In genomic region chr4:77003400-77003799, GRCh38 we compare ENCODE assay signal across 26 cellular contexts. TPM values are rescaled to one million over a fixed set of nuclear protein-coding genes. Genes with fewer than 3 reads are reported as not detected.
DNase-seq lines count a peak whose midpoint lies in the region; ATAC-seq and TF ChIP-seq lines count a peak whose summit lies in the region.
"Had no signal": no experiment of that assay in that cellular context is flagged by ENCODE, and none has a peak within 500 bp of the region (broad histone marks: within the 10 kb centered on the region; RNA-seq: fewer than 3 reads in every experiment).

No MANE protein-coding gene starts in this region.

- CTCF ChIA-PET in SK-N-SH (lab: Yijun Ruan, JAX) = interaction anchor here (1.0 kb wide), 1 partner anchor 492 kb away, joined by 3 read pairs; no protein-coding TSS in a partner anchor

- DNase-seq in SK-N-SH = no peak
- DNase-seq in GM23338 (ENCODE audit: low spot score) = no peak
- peak; percentile 52 for DNase-seq in dermis blood vessel endothelial cell
- no peak for DNase-seq in osteocyte (ENCODE audit: extremely low spot score, unreplicated experiment)
- DNase-seq in right cardiac atrium = no peak
- DNase-seq in epidermal melanocyte (ENCODE audit: insufficient read length, low spot score) = no peak
- no peak for DNase-seq in NCI-H446 (lab: John Stamatoyannopoulos, UW)
- DNase-seq: activated CD4-positive, alpha-beta T cell treated with anti-CD3 and anti-CD28 coated beads for 4 hours; activated naive CD8-positive, alpha-beta T cell treated with anti-CD3 and anti-CD28 coated beads, Interleukin-2, amount 10 ng/mL, durations not matched to agents 7 days and 5 days; foreskin keratinocyte; heart right ventricle; NCI-H1436 treated with DMSO at 0.1 percent for 48 hours; OCI-M1; sigmoid colon; stimulated activated CD4-positive, alpha-beta T cell treated with anti-CD3 and anti-CD28 coated beads, Interleukin-15, amount 100 ng/mL, for 24 hours; stimulated activated naive CD4-positive, alpha-beta T cell; T-helper 2 cell had no signal

- H3K27me3 ChIP-seq in SK-N-SH (ENCODE audit: insufficient read depth) (no peaks in the 10 kb centered on the region), GM23338 (ENCODE audit: insufficient read depth) (no peaks in the 10 kb centered on the region), right cardiac atrium (ENCODE audit: control insufficient read depth, insufficient read depth) (no peaks in the 10 kb centered on the region)
- H3K27me3 ChIP-seq: foreskin keratinocyte, heart right ventricle, sigmoid colon, vagina had no signal

- peak overlapping the region in 1 of 2 experiments; percentile 92; a peak in 3 of 4 replicates for H3K27ac ChIP-seq in SK-N-SH (ENCODE audit: low read depth in 2 of 2, low read length in 1 of 2)
- H3K27ac ChIP-seq in GM23338 (ENCODE audit: low read depth) = no peak overlapping the region
- H3K27ac ChIP-seq in right cardiac atrium (ENCODE audit: low read length) = no peak overlapping the region
- H3K27ac ChIP-seq: 22Rv1, foreskin keratinocyte, KMS-11, parathyroid adenoma, SK-N-MC, vagina had no signal

- H3K27me3 Mint-ChIP-seq in GM23338 (ENCODE audit: insufficient read depth, low read depth, poor library complexity) = peaks cover 3% of the 10 kb centered on the region
- no peaks in the 10 kb centered on the region for H3K27me3 Mint-ChIP-seq in osteocyte (ENCODE audit: unreplicated experiment)
- H3K27me3 Mint-ChIP-seq: activated naive CD8-positive, alpha-beta T cell treated with anti-CD3 and anti-CD28 coated beads, Interleukin-2, amount 10 ng/mL, durations not matched to agents 7 days and 5 days had no signal

- no peak for TF ChIP-seq RAD21 in SK-N-SH (IDR thresholded peaks at IDR 0.05; ENCODE audit: low read length)

- no peak overlapping the region for H3K9ac ChIP-seq in SK-N-SH
- H3K9ac ChIP-seq: KMS-11, parathyroid adenoma had no signal

- POLR2A ChIA-PET in SK-N-SH (lab: Yijun Ruan, JAX) = no interaction called here

- H3K36me3 Mint-ChIP-seq in GM23338 (ENCODE audit: low read depth) = peaks cover 27% of the 10 kb centered on the region
- H3K36me3 Mint-ChIP-seq in osteocyte (ENCODE audit: unreplicated experiment) = peaks cover 53% of the 10 kb centered on the region

- peaks cover 47% of the 10 kb centered on the region for H3F3A ChIP-seq in SK-N-SH (replicated peaks; ENCODE audit: insufficient read depth)
- H3F3A ChIP-seq in GM23338 (replicated peaks; ENCODE audit: low read depth) = peaks cover 12% of the 10 kb centered on the region; the same call in 1 of the 2 replicates

- H3K4me2 ChIP-seq in SK-N-SH (0 out of 2 replicates have a peak overlapping the region, but pooled peaks have one; percentile 67), GM23338 (peak overlapping the region; percentile 50; the same call in 1 of the 2 replicates)
- H3K4me2 ChIP-seq: KMS-11 had no signal

- H4K20me1 ChIP-seq in SK-N-SH (ENCODE audit: insufficient read depth) (no peaks in the 10 kb centered on the region; the same call in 1 of the 2 replicates), GM23338 (replicated peaks; ENCODE audit: insufficient read depth) (no peaks in the 10 kb centered on the region)

- TF ChIP-seq CTCF in SK-N-SH (IDR thresholded peaks at IDR 0.05) (no peak), GM23338 (conservative IDR thresholded peaks at IDR 0.05; ENCODE audit: low read depth in 2 of 2) (no peak), osteocyte (IDR thresholded peaks at IDR 0.05) (no peak)

- H3K4me3 ChIP-seq in SK-N-SH (ENCODE audit: low read depth in 2 of 2, low read length in 1 of 2) (no peak overlapping the region), GM23338 (no peak overlapping the region), right cardiac atrium (ENCODE audit: low read length) (no peak overlapping the region)
- H3K4me3 ChIP-seq: GM12878, heart right ventricle, lung, sigmoid colon, SK-N-MC, thoracic aorta, vagina had no signal

- H3K79me2 ChIP-seq in SK-N-SH (ENCODE audit: insufficient read depth) = peaks cover 40% of the 10 kb centered on the region; the same call in 1 of the 2 replicates
- no peaks in the 10 kb centered on the region for H3K79me2 ChIP-seq in GM23338 (replicated peaks; ENCODE audit: insufficient read depth)
- H3K79me2 ChIP-seq: parathyroid adenoma had no signal

- intact Hi-C loops in right cardiac atrium (cut with DNase I) = loop anchor here in 1 of 4 donors (10.0 kb wide), 1 partner anchor 49 kb away; no protein-coding TSS in a partner anchor

- H3K4me1 ChIP-seq in SK-N-SH (ENCODE audit: control insufficient read depth in 1 of 2, insufficient read depth in 2 of 2, low read depth in 1 of 2, low read length in 1 of 2) = peaks cover 11 to 53% of the 10 kb centered on the region in 2 experiments
- H3K4me1 ChIP-seq in GM23338 (ENCODE audit: insufficient read depth) = peaks cover 48% of the 10 kb centered on the region
- peaks cover 12% of the 10 kb centered on the region for H3K4me1 ChIP-seq in right cardiac atrium (ENCODE audit: control insufficient read depth, insufficient read depth, low read length)

- H3K9me3 ChIP-seq in SK-N-SH = no peaks in the 10 kb centered on the region
- no peaks in the 10 kb centered on the region for H3K9me3 ChIP-seq in right cardiac atrium (ENCODE audit: control insufficient read depth, low read length)
- H3K9me3 ChIP-seq: sigmoid colon, thoracic aorta, vagina had no signal

- H2AFZ ChIP-seq in SK-N-SH (ENCODE audit: low read depth) (no peak overlapping the region), GM23338 (no peak overlapping the region)
- H2AFZ ChIP-seq: parathyroid adenoma had no signal

- H3K9me3 Mint-ChIP-seq in GM23338 = peaks cover 2% of the 10 kb centered on the region; the same call in 1 of the 3 replicates
- no peaks in the 10 kb centered on the region for H3K9me3 Mint-ChIP-seq in osteocyte (ENCODE audit: unreplicated experiment)
- H3K9me3 Mint-ChIP-seq: activated naive CD8-positive, alpha-beta T cell treated with anti-CD3 and anti-CD28 coated beads, Interleukin-2, amount 10 ng/mL, durations not matched to agents 7 days and 5 days had no signal

- no peak for TF ChIP-seq EP300 in SK-N-SH (IDR thresholded peaks at IDR 0.05; ENCODE audit: borderline replicate concordance in 1 of 2, low read depth in 1 of 2, low read length in 1 of 2)

- ATAC-seq in SK-N-SH treated with all-trans-retinoic acid at 6 μM for 48 hours = no peak
- ATAC-seq in GM23338 = no peak
- no peak for ATAC-seq in right cardiac atrium
- ATAC-seq: foreskin keratinocyte, GM12878 had no signal

- H3K36me3 ChIP-seq in SK-N-SH (replicated peaks in 1 of 2; ENCODE audit: control insufficient read depth in 1 of 2, insufficient read depth in 2 of 2, low read length in 1 of 2) (peaks cover 64 to 65% of the 10 kb centered on the region in 2 experiments), GM23338 (ENCODE audit: insufficient read depth) (peaks cover 8% of the 10 kb centered on the region; the same call in 1 of the 2 replicates)

- H3K27ac Mint-ChIP-seq in GM23338 (no peak overlapping the region; the same call in 1 of the 2 replicates), osteocyte (ENCODE audit: unreplicated experiment) (peak overlapping the region; percentile 78)
- H3K27ac Mint-ChIP-seq: activated naive CD8-positive, alpha-beta T cell treated with anti-CD3 and anti-CD28 coated beads, Interleukin-2, amount 10 ng/mL, durations not matched to agents 7 days and 5 days had no signal

- H3K9me2 ChIP-seq in SK-N-SH = no peaks in the 10 kb centered on the region
- no peaks in the 10 kb centered on the region for H3K9me2 ChIP-seq in GM23338 (ENCODE audit: insufficient read depth)

- no peak overlapping the region for H3K4me3 Mint-ChIP-seq in GM23338
- H3K4me3 Mint-ChIP-seq in osteocyte (ENCODE audit: unreplicated experiment) = no peak overlapping the region
- H3K4me3 Mint-ChIP-seq: activated naive CD8-positive, alpha-beta T cell treated with anti-CD3 and anti-CD28 coated beads, Interleukin-2, amount 10 ng/mL, durations not matched to agents 7 days and 5 days had no signal

- peaks cover 63% of the 10 kb centered on the region for H3K4me1 Mint-ChIP-seq in GM23338
- H3K4me1 Mint-ChIP-seq in osteocyte (ENCODE audit: unreplicated experiment) = peaks cover 76% of the 10 kb centered on the region

TF ChIP-seq in SK-N-SH, 30 proteins besides CTCF, POLR2A, EP300 and RAD21 (continues in another document):
- TF ChIP-seq TEAD4 (IDR thresholded peaks at IDR 0.05; ENCODE audit: borderline replicate concordance, insufficient read depth) = no peak

TF ChIP-seq in SK-N-SH treated with all-trans-retinoic acid at 6 μM for 48 hours, 23 proteins besides CTCF, POLR2A, EP300 and RAD21 (continues in another document):
- TF ChIP-seq ZFP3 (CRISPR knock-in tag; IDR thresholded peaks at IDR 0.05) = no peak

TF ChIP-seq in GM23338, 12 proteins besides CTCF, POLR2A, EP300 and RAD21 (continues in another document):
- TF ChIP-seq ZNF331 (CRISPR knock-in tag; IDR thresholded peaks at IDR 0.05; ENCODE audit: low read depth) = no peak
- TF ChIP-seq EZH2phosphoT487 (IDR thresholded peaks at IDR 0.05; ENCODE audit: unreplicated experiment) = no peak
- no peak for TF ChIP-seq JUNB (IDR thresholded peaks at IDR 0.05; ENCODE audit: unreplicated experiment)
- no peak for TF ChIP-seq POLR2AphosphoS5 (IDR thresholded peaks at IDR 0.05; ENCODE audit: low read depth)
- TF ChIP-seq EZH2 (IDR thresholded peaks at IDR 0.05; ENCODE audit: low read depth, unreplicated experiment) = no peak
- no peak for TF ChIP-seq ETS1 (IDR thresholded peaks at IDR 0.05)
- TF ChIP-seq STAT1 (IDR thresholded peaks at IDR 0.05; ENCODE audit: unreplicated experiment) = no peak
- no peak for TF ChIP-seq ZNF114 (CRISPR knock-in tag; IDR thresholded peaks at IDR 0.05)

RNA-seq across cellular contexts. Expression of gene SEPTIN11, which starts 53.8 kb away (rescaled TPM):
- polyA plus RNA-seq in SK-N-SH (2012; rRNA removed) (47.4 and 81.9 TPM in 2 replicates), GM23338 (2016; fragmentation: Nextera tagmentation; extraction: Ambion mirVana) (57.3 and 80.0 TPM in 2 replicates), right cardiac atrium (16.7 TPM)
- 75.6 and 89.3 TPM in 2 replicates for polyA plus RNA-seq in SK-N-SH (2012; cell fraction: cytosol; rRNA removed)
- polyA plus RNA-seq in SK-N-SH (2012; cell fraction: nucleus; rRNA removed) = 34.1 and 66.4 TPM in 2 replicates
- total RNA-seq in GM23338 (2014; rRNA removed; shearing (Covaris generic)) = 72.0 and 81.6 TPM in 2 replicates
- total RNA-seq in dermis blood vessel endothelial cell (160 and 179 TPM in 2 replicates), osteocyte (460 and 476 TPM in 2 replicates), right cardiac atrium (10 to 100 TPM; 31.5 to 50.1 (median 32.8) TPM)
